ENCODE assay signal across 2 cellular contexts in the genomic region with DNA sequence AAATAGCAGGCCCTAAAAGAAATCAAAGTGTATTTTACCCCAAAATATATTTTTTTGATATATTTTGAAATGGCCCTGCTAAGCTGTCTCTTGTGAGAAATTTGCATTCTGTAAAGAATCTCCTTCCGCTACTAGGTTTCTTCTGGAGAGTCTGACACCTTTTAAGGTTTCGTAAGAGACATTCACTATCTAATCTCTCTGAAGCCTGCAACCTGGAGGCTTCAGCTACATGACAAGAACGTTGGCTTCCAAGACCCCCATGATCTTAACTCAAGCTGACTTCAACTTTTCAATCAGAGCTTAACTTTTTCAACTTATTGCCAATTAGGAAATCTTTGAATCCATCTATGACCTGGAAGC.
TF ChIP-seq lines count a peak whose summit lies in the region.

No MANE protein-coding gene starts in this region.

TF ChIP-seq in GM23338, 12 proteins besides CTCF, POLR2A, EP300 and RAD21:
- TF ChIP-seq ZNF114 (CRISPR knock-in tag; IDR thresholded peaks at IDR 0.05): no peak
TF ChIP-seq in GM23338: peak in this region for 0.

TF ChIP-seq in H1, 55 proteins besides CTCF, POLR2A, EP300 and RAD21:
- TF ChIP-seq CTBP2 (IDR thresholded peaks at IDR 0.05; ENCODE audit: borderline replicate concordance, insufficient read depth, insufficient read length, low read length) (no peak), GTF2F1 (IDR thresholded peaks at IDR 0.05; ENCODE audit: borderline replicate concordance, low read depth, low read length) (no peak), SAP30 (IDR thresholded peaks at IDR 0.05; ENCODE audit: insufficient read depth, insufficient replicate concordance, low read length) (no peak), SIN3A (conservative IDR thresholded peaks at IDR 0.05 in 1 of 2, IDR thresholded peaks at IDR 0.05 in 1 of 2; ENCODE audit: low read depth in 1 of 2, low read length in 2 of 2) (no peak), JUND (IDR thresholded peaks at IDR 0.05; ENCODE audit: low read length) (no peak), ZNF274 (IDR thresholded peaks at IDR 0.05; ENCODE audit: borderline replicate concordance, extremely low read depth, low read length) (no peak), RNF2 (IDR thresholded peaks at IDR 0.05; ENCODE audit: borderline replicate concordance, low read depth, low read length, missing control alignments, poor library complexity, severe bottlenecking) (no peak), HDAC6 (IDR thresholded peaks at IDR 0.05; ENCODE audit: low read depth, low read length) (no peak), BACH1 (IDR thresholded peaks at IDR 0.05; ENCODE audit: low read length) (no peak), KDM1A (IDR thresholded peaks at IDR 0.05; ENCODE audit: borderline replicate concordance, low read length) (no peak), YY1 (IDR thresholded peaks at IDR 0.05; ENCODE audit: low read depth, low read length) (no peak), MAFK (IDR thresholded peaks at IDR 0.05; ENCODE audit: low read depth, low read length) (no peak)
TF ChIP-seq in H1: peak in this region for 0.
